Comparison of ENCODE assay signal across 1 cellular context in genomic region chr2:708667-709066, GRCh38.
TF ChIP-seq lines count a peak whose summit lies in the region.

No MANE protein-coding gene starts in this region.

TF ChIP-seq in H1, 55 proteins besides CTCF, POLR2A, EP300 and RAD21:
- TF ChIP-seq CHD2 (IDR thresholded peaks at IDR 0.05; ENCODE audit: low read length), result no peak
- no peak for TF ChIP-seq TCF12 (IDR thresholded peaks at IDR 0.05; ENCODE audit: low read depth, low read length)
